1 cellular context compared by ENCODE assay signal in genomic region chr18:54948350-54948837, GRCh38.
TF ChIP-seq lines count a peak whose summit lies in the region.

No MANE protein-coding gene starts in this region.

TF ChIP-seq in HepG2, 621 proteins besides CTCF, POLR2A, EP300 and RAD21 (continued from another document and continues in another):
- TF ChIP-seq, protein P1, sequence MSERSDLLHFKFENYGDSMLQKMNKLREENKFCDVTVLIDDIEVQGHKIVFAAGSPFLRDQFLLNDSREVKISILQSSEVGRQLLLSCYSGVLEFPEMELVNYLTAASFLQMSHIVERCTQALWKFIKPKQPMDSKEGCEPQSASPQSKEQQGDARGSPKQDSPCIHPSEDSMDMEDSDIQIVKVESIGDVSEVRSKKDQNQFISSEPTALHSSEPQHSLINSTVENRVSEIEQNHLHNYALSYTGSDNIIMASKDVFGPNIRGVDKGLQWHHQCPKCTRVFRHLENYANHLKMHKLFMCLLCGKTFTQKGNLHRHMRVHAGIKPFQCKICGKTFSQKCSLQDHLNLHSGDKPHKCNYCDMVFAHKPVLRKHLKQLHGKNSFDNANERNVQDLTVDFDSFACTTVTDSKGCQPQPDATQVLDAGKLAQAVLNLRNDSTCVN (CRISPR knock-in tag; IDR thresholded peaks at IDR 0.05; ENCODE audit: borderline replicate concordance): peak; percentile 95
- TF ChIP-seq NFIC (IDR thresholded peaks at IDR 0.05; ENCODE audit: low read length) (peak; percentile 89), ZFP90 (CRISPR knock-in tag; IDR thresholded peaks at IDR 0.05; ENCODE audit: borderline replicate concordance) (no peak), MAFF (IDR thresholded peaks at IDR 0.05; ENCODE audit: low read depth, low read length) (no peak), ATM (IDR thresholded peaks at IDR 0.05; ENCODE audit: borderline replicate concordance) (no peak), ZNF572 (CRISPR knock-in tag; IDR thresholded peaks at IDR 0.05) (no peak), ZNF333 (CRISPR knock-in tag; IDR thresholded peaks at IDR 0.05; ENCODE audit: borderline replicate concordance) (no peak), ZNF329 (CRISPR knock-in tag; IDR thresholded peaks at IDR 0.05; ENCODE audit: low read depth) (no peak), GABPA (IDR thresholded peaks at IDR 0.05; ENCODE audit: low read depth, low read length) (no peak), GABPA (CRISPR knock-in tag; IDR thresholded peaks at IDR 0.05; ENCODE audit: low read depth) (no peak; the same call in 1 of the 2 replicates), ZNF12 (CRISPR knock-in tag; IDR thresholded peaks at IDR 0.05) (no peak; the same call in 1 of the 2 replicates), ESRRA (CRISPR knock-in tag; IDR thresholded peaks at IDR 0.05; ENCODE audit: low read depth) (no peak), SUZ12 (IDR thresholded peaks at IDR 0.05; ENCODE audit: low read depth, low read length) (no peak), ZNF337 (CRISPR knock-in tag; IDR thresholded peaks at IDR 0.05; ENCODE audit: borderline replicate concordance, low read depth) (no peak), AHR (CRISPR knock-in tag; IDR thresholded peaks at IDR 0.05) (no peak), NR2F6 (IDR thresholded peaks at IDR 0.05) (peak; percentile 75), NR2F6 (CRISPR knock-in tag; IDR thresholded peaks at IDR 0.05) (peak; percentile 73), BHLHE40 (IDR thresholded peaks at IDR 0.05; ENCODE audit: low read length) (no peak), ZBTB38 (CRISPR knock-in tag; IDR thresholded peaks at IDR 0.05) (no peak), ARID3A (IDR thresholded peaks at IDR 0.05; ENCODE audit: low read depth, low read length) (peak; percentile 96), ZNF260 (CRISPR knock-in tag; IDR thresholded peaks at IDR 0.05; ENCODE audit: borderline replicate concordance, low read depth) (no peak), KLF9 (CRISPR knock-in tag; IDR thresholded peaks at IDR 0.05; ENCODE audit: low read depth) (no peak), CENPT (CRISPR knock-in tag; IDR thresholded peaks at IDR 0.05; ENCODE audit: low read depth) (no peak), ATF3 (CRISPR knock-in tag; IDR thresholded peaks at IDR 0.05) (no peak), SNAPC2 (CRISPR knock-in tag; IDR thresholded peaks at IDR 0.05) (0 out of 2 replicates have a peak, but pooled peaks have one; percentile 20), CEBPZ (IDR thresholded peaks at IDR 0.05; ENCODE audit: low read length) (no peak), ZNF7 (CRISPR knock-in tag; IDR thresholded peaks at IDR 0.05) (no peak), HNRNPH1 (optimal IDR thresholded peaks at IDR 0.05; ENCODE audit: low read depth, low read length) (no peak), ZFX (CRISPR knock-in tag; IDR thresholded peaks at IDR 0.05; ENCODE audit: low read depth) (no peak), ZNF781 (CRISPR knock-in tag; IDR thresholded peaks at IDR 0.05; ENCODE audit: borderline replicate concordance, not compliant biosample characterization) (no peak), ZNF234 (CRISPR knock-in tag; conservative IDR thresholded peaks at IDR 0.05) (no peak), IKZF1 (IDR thresholded peaks at IDR 0.05) (no peak), ZNF430 (CRISPR knock-in tag; IDR thresholded peaks at IDR 0.05) (no peak), ZNF562 (CRISPR knock-in tag; IDR thresholded peaks at IDR 0.05; ENCODE audit: borderline replicate concordance) (no peak), ZNF773 (CRISPR knock-in tag; IDR thresholded peaks at IDR 0.05; ENCODE audit: borderline replicate concordance) (no peak), HMGA1 (CRISPR knock-in tag; conservative IDR thresholded peaks at IDR 0.05) (no peak), PAX8 (CRISPR knock-in tag; IDR thresholded peaks at IDR 0.05; ENCODE audit: borderline replicate concordance) (no peak)
- TF ChIP-seq, protein P2, sequence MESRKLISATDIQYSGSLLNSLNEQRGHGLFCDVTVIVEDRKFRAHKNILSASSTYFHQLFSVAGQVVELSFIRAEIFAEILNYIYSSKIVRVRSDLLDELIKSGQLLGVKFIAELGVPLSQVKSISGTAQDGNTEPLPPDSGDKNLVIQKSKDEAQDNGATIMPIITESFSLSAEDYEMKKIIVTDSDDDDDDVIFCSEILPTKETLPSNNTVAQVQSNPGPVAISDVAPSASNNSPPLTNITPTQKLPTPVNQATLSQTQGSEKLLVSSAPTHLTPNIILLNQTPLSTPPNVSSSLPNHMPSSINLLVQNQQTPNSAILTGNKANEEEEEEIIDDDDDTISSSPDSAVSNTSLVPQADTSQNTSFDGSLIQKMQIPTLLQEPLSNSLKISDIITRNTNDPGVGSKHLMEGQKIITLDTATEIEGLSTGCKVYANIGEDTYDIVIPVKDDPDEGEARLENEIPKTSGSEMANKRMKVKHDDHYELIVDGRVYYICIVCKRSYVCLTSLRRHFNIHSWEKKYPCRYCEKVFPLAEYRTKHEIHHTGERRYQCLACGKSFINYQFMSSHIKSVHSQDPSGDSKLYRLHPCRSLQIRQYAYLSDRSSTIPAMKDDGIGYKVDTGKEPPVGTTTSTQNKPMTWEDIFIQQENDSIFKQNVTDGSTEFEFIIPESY (CRISPR knock-in tag; IDR thresholded peaks at IDR 0.05): no peak
- TF ChIP-seq, protein P3, sequence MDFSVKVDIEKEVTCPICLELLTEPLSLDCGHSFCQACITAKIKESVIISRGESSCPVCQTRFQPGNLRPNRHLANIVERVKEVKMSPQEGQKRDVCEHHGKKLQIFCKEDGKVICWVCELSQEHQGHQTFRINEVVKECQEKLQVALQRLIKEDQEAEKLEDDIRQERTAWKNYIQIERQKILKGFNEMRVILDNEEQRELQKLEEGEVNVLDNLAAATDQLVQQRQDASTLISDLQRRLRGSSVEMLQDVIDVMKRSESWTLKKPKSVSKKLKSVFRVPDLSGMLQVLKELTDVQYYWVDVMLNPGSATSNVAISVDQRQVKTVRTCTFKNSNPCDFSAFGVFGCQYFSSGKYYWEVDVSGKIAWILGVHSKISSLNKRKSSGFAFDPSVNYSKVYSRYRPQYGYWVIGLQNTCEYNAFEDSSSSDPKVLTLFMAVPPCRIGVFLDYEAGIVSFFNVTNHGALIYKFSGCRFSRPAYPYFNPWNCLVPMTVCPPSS (IDR thresholded peaks at IDR 0.05): no peak
- TF ChIP-seq, protein P4, sequence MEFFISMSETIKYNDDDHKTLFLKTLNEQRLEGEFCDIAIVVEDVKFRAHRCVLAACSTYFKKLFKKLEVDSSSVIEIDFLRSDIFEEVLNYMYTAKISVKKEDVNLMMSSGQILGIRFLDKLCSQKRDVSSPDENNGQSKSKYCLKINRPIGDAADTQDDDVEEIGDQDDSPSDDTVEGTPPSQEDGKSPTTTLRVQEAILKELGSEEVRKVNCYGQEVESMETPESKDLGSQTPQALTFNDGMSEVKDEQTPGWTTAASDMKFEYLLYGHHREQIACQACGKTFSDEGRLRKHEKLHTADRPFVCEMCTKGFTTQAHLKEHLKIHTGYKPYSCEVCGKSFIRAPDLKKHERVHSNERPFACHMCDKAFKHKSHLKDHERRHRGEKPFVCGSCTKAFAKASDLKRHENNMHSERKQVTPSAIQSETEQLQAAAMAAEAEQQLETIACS (CRISPR knock-in tag; IDR thresholded peaks at IDR 0.05): no peak
- TF ChIP-seq, protein P5, sequence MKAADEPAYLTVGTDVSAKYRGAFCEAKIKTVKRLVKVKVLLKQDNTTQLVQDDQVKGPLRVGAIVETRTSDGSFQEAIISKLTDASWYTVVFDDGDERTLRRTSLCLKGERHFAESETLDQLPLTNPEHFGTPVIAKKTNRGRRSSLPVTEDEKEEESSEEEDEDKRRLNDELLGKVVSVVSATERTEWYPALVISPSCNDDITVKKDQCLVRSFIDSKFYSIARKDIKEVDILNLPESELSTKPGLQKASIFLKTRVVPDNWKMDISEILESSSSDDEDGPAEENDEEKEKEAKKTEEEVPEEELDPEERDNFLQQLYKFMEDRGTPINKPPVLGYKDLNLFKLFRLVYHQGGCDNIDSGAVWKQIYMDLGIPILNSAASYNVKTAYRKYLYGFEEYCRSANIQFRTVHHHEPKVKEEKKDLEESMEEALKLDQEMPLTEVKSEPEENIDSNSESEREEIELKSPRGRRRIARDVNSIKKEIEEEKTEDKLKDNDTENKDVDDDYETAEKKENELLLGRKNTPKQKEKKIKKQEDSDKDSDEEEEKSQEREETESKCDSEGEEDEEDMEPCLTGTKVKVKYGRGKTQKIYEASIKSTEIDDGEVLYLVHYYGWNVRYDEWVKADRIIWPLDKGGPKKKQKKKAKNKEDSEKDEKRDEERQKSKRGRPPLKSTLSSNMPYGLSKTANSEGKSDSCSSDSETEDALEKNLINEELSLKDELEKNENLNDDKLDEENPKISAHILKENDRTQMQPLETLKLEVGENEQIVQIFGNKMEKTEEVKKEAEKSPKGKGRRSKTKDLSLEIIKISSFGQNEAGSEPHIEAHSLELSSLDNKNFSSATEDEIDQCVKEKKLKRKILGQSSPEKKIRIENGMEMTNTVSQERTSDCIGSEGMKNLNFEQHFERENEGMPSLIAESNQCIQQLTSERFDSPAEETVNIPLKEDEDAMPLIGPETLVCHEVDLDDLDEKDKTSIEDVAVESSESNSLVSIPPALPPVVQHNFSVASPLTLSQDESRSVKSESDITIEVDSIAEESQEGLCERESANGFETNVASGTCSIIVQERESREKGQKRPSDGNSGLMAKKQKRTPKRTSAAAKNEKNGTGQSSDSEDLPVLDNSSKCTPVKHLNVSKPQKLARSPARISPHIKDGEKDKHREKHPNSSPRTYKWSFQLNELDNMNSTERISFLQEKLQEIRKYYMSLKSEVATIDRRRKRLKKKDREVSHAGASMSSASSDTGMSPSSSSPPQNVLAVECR (CRISPR knock-in tag; IDR thresholded peaks at IDR 0.05; ENCODE audit: borderline replicate concordance): no peak; the same call in 1 of the 2 replicates
- TF ChIP-seq, protein P6, sequence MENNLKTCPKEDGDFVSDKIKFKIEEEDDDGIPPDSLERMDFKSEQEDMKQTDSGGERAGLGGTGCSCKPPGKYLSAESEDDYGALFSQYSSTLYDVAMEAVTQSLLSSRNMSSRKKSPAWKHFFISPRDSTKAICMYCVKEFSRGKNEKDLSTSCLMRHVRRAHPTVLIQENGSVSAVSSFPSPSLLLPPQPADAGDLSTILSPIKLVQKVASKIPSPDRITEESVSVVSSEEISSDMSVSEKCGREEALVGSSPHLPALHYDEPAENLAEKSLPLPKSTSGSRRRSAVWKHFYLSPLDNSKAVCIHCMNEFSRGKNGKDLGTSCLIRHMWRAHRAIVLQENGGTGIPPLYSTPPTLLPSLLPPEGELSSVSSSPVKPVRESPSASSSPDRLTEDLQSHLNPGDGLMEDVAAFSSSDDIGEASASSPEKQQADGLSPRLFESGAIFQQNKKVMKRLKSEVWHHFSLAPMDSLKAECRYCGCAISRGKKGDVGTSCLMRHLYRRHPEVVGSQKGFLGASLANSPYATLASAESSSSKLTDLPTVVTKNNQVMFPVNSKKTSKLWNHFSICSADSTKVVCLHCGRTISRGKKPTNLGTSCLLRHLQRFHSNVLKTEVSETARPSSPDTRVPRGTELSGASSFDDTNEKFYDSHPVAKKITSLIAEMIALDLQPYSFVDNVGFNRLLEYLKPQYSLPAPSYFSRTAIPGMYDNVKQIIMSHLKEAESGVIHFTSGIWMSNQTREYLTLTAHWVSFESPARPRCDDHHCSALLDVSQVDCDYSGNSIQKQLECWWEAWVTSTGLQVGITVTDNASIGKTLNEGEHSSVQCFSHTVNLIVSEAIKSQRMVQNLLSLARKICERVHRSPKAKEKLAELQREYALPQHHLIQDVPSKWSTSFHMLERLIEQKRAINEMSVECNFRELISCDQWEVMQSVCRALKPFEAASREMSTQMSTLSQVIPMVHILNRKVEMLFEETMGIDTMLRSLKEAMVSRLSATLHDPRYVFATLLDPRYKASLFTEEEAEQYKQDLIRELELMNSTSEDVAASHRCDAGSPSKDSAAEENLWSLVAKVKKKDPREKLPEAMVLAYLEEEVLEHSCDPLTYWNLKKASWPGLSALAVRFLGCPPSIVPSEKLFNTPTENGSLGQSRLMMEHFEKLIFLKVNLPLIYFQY (CRISPR knock-in tag; IDR thresholded peaks at IDR 0.05; ENCODE audit: borderline replicate concordance): no peak
